ENCODE assay signal across 1 cellular context in the genomic region with DNA sequence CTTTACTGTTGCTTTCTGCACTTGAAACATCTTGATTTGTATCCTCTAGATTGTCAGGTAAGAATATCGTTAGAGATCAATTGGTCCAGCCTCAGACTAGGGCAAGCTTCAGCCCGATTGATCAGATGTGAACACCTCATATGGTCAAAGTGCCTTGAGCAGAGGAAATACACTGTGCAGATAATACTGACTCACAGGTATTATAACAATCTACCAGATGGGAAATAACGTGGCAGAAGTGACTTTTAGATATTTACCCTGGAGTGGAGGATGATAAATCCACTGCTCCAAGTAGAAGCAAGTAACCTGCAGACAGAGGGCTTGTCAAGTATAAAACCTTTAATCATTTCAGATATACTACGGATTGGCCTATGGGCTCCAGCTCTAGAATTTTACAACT.
TF ChIP-seq lines count a peak whose summit lies in the region.

No MANE protein-coding gene starts in this region.

TF ChIP-seq in endothelial cell of umbilical vein, 7 proteins besides CTCF, POLR2A, EP300 and RAD21 (continued from another document):
- TF ChIP-seq, protein P1, sequence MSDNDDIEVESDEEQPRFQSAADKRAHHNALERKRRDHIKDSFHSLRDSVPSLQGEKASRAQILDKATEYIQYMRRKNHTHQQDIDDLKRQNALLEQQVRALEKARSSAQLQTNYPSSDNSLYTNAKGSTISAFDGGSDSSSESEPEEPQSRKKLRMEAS (IDR thresholded peaks at IDR 0.05; ENCODE audit: insufficient read depth, insufficient read length), result no peak
- TF ChIP-seq MYC (IDR thresholded peaks at IDR 0.05; ENCODE audit: low read depth, low read length), result no peak
- no peak for TF ChIP-seq FOS (IDR thresholded peaks at IDR 0.05; ENCODE audit: borderline replicate concordance, insufficient read depth, low read length)
